ENCODE assay signal across 12 cellular contexts in genomic region chr21:25487046-25487594, GRCh38.
DNase-seq lines count a peak whose midpoint lies in the region; ATAC-seq and TF ChIP-seq lines count a peak whose summit lies in the region.
"Had no signal": no experiment of that assay in that cellular context is flagged by ENCODE, and none has a peak within 500 bp of the region (broad histone marks: within the 10 kb centered on the region; RNA-seq: fewer than 3 reads in every experiment).

No MANE protein-coding gene starts in this region.

- no peaks in the 10 kb centered on the region for H3K27me3 Mint-ChIP-seq in naive thymus-derived CD4-positive, alpha-beta T cell

- H3K36me3 ChIP-seq in naive thymus-derived CD4-positive, alpha-beta T cell (ENCODE audit: control insufficient read depth in 2 of 3, insufficient read depth in 3 of 3, low read length in 3 of 3), result no peaks in the 10 kb centered on the region
- no peaks in the 10 kb centered on the region for H3K36me3 ChIP-seq in colonic mucosa
- H3K36me3 ChIP-seq: left ventricle myocardium inferior had no signal

- no peaks in the 10 kb centered on the region for H3K4me1 ChIP-seq in naive thymus-derived CD4-positive, alpha-beta T cell (ENCODE audit: control insufficient read depth in 2 of 2, insufficient read depth in 2 of 2, low read length in 2 of 2)
- no peaks in the 10 kb centered on the region for H3K4me1 ChIP-seq in colonic mucosa
- H3K4me1 ChIP-seq: left ventricle myocardium inferior had no signal

- H3K27me3 ChIP-seq in HL-60 (ENCODE audit: insufficient read depth, poor library complexity, severe bottlenecking), result no peaks in the 10 kb centered on the region
- no peaks in the 10 kb centered on the region for H3K27me3 ChIP-seq in naive thymus-derived CD4-positive, alpha-beta T cell (ENCODE audit: control insufficient read depth in 2 of 2, insufficient read depth in 2 of 2, low read length in 2 of 2)
- H3K27me3 ChIP-seq in colonic mucosa, result no peaks in the 10 kb centered on the region

- CTCF ChIA-PET in naive thymus-derived CD4-positive, alpha-beta T cell (lab: Charles Lee), result no interaction called here

- peak overlapping the region in 1 of 9 donors; percentile 53 for H3K27ac Mint-ChIP-seq in naive thymus-derived CD4-positive, alpha-beta T cell

- H3K9me3 ChIP-seq in naive thymus-derived CD4-positive, alpha-beta T cell (ENCODE audit: control insufficient read depth in 2 of 3, low read length in 3 of 3), result peaks cover 0 to 4% (median 0%) of the 10 kb centered on the region in 3 experiments
- H3K9me3 ChIP-seq in colonic mucosa, result no peaks in the 10 kb centered on the region

- H3K9ac ChIP-seq in colonic mucosa (ENCODE audit: low read depth in 2 of 2, low read length in 2 of 2), result no peak overlapping the region

- DNase-seq in SIG-M5 treated with dmso at 0.1 percent for 504 hours (lab: John Stamatoyannopoulos, UW; ENCODE audit: unreplicated experiment) (peak; percentile 73), SIG-M5 (lab: John Stamatoyannopoulos, UW) (no peak), HL-60 (ENCODE audit: low read depth in 1 of 2, low spot score in 1 of 2) (peak in 1 of 2 experiments; percentile 30), NCI-H187 (lab: John Stamatoyannopoulos, UW) (no peak), colonic mucosa (no peak), globus pallidus (ENCODE audit: low spot score) (no peak)
- no peak for DNase-seq in naive thymus-derived CD4-positive, alpha-beta T cell
- DNase-seq: activated CD4-positive, CD25-positive, alpha-beta regulatory T cell treated with anti-CD3 and anti-CD28 coated beads, Interleukin-2, amount 50 U/mL, for 72 hours; left ventricle myocardium inferior; NCI-H2029 treated with DMSO at 0.1 percent for 48 hours had no signal

- H3K27ac ChIP-seq in HL-60 (replicated peaks) (peak overlapping the region; percentile 52), colonic mucosa (no peak overlapping the region)
- H3K27ac ChIP-seq in naive thymus-derived CD4-positive, alpha-beta T cell (ENCODE audit: low read depth, low read length), result no peak overlapping the region
- H3K27ac ChIP-seq: 22Rv1, left ventricle myocardium inferior had no signal

- POLR2A ChIA-PET in naive thymus-derived CD4-positive, alpha-beta T cell (lab: Charles Lee), result interaction anchor here (0.8 kb wide), 1 partner anchor 1049 kb away, joined by 4 read pairs; no protein-coding TSS in a partner anchor

- no peak overlapping the region for H3K4me3 ChIP-seq in HL-60 (replicated peaks; ENCODE audit: insufficient read depth, low read length)
- H3K4me3 ChIP-seq in naive thymus-derived CD4-positive, alpha-beta T cell (ENCODE audit: low read length), result no peak overlapping the region
- no peak overlapping the region for H3K4me3 ChIP-seq in colonic mucosa
- H3K4me3 ChIP-seq: left ventricle myocardium inferior had no signal

- intact Hi-C loops in naive thymus-derived CD4-positive, alpha-beta T cell (cut with micrococcal nuclease), result loop anchor here in 1 of 2 donors (1.0 kb wide), 2 partner anchors 23 to 30 kb away; no protein-coding TSS in a partner anchor
- intact Hi-C loops in colonic mucosa (cut with DNase I), result no loop called here

- H3K4me3 Mint-ChIP-seq in naive thymus-derived CD4-positive, alpha-beta T cell, result no peak overlapping the region

- peaks cover 0 to 20% (median 12%) of the 10 kb centered on the region in 11 donors for H3K9me3 Mint-ChIP-seq in naive thymus-derived CD4-positive, alpha-beta T cell

- ATAC-seq in HG02588 (IDR thresholded peaks at IDR 0.05; ENCODE audit: unreplicated experiment), result peak; percentile 63
- ATAC-seq in naive thymus-derived CD4-positive, alpha-beta T cell, result peak; percentile 27

- TF ChIP-seq CTCF in HL-60 (IDR thresholded peaks at IDR 0.05; ENCODE audit: insufficient read depth, low read length) (no peak), colonic mucosa (IDR thresholded peaks at IDR 0.05) (no peak)

- H3K36me3 Mint-ChIP-seq in naive thymus-derived CD4-positive, alpha-beta T cell, result peaks cover 0 to 19% (median 4%) of the 10 kb centered on the region in 5 donors

- peaks cover 0 to 43% (median 0%) of the 10 kb centered on the region in 7 donors for H3K4me1 Mint-ChIP-seq in naive thymus-derived CD4-positive, alpha-beta T cell
